Comparison of ENCODE assay signal across 27 cellular contexts in genomic region chr13:76519685-76520084, GRCh38.
"Had no signal": no experiment of that assay in that cellular context is flagged by ENCODE, and none has a peak within 500 bp of the region (broad histone marks: within the 10 kb centered on the region; RNA-seq: fewer than 3 reads in every experiment).

No MANE protein-coding gene starts in this region.

- H3K27ac ChIP-seq: left ventricle myocardium inferior, pancreas, prostate gland, sigmoid colon, testis, thyroid gland, transverse colon, upper lobe of right lung had no signal

- H3K4me1 ChIP-seq: pancreas, prostate gland, sigmoid colon, testis, thyroid gland, transverse colon, upper lobe of right lung had no signal

- DNase-seq: head of caudate nucleus; islet precursor cell; left ventricle myocardium inferior; mesendoderm; naive B cell; natural killer cell; nephron progenitor cell; nucleus accumbens; pancreas; posterior cingulate gyrus; retina; right cardiac atrium; sigmoid colon; small intestine; stimulated activated CD4-positive, alpha-beta T cell treated with anti-CD3 and anti-CD28 coated beads, Interleukin-1b, Interleukin-23, amount 100 ng/mL, for 48 hours; stimulated activated CD4-positive, alpha-beta T cell treated with anti-CD3 and anti-CD28 coated beads, Interleukin-2, amount 100 ng/mL, for 48 hours; stimulated activated CD4-positive, alpha-beta T cell treated with anti-CD3 and anti-CD28 coated beads, Interleukin-4, amount 100 ng/mL, for 4 hours; stimulated activated CD8-positive, alpha-beta memory T cell treated with anti-CD3 and anti-CD28 coated beads, Interleukin-4, amount 100 ng/mL, for 48 hours; stimulated activated naive CD4-positive, alpha-beta T cell treated with Interleukin-2 at 50 U/mL for 16 hours; stimulated activated naive CD8-positive, alpha-beta T cell treated with anti-CD3 and anti-CD28 coated beads, Interleukin-15, amount 100 ng/mL, for 72 hours; testis; thyroid gland; transverse colon; upper lobe of right lung had no signal

- H3K36me3 ChIP-seq: left ventricle myocardium inferior, pancreas, prostate gland, sigmoid colon, thyroid gland, transverse colon, upper lobe of right lung had no signal

- H3K4me3 ChIP-seq: left ventricle myocardium inferior, lung, pancreas, prostate gland, sigmoid colon, testis, thyroid gland, transverse colon, upper lobe of right lung had no signal

- ATAC-seq: natural killer cell; pancreas; right cardiac atrium; stimulated activated memory B cell treated with anti-CD40 and anti-IgM and Interleukin-4, amounts not matched to agents 10 μg/mL and 1 μg/mL and 100 μg/mL, for 72 hours; stimulated activated naive CD8-positive, alpha-beta T cell treated with anti-CD3 and anti-CD28 coated beads, Interleukin-15, amount 100 ng/mL, for 72 hours; upper lobe of right lung had no signal

- H3K9me3 ChIP-seq: left ventricle myocardium inferior, pancreas, prostate gland, sigmoid colon, testis, thyroid gland, transverse colon, upper lobe of right lung had no signal

- H3K27me3 ChIP-seq: pancreas, sigmoid colon, testis, thyroid gland, transverse colon, upper lobe of right lung had no signal
